8 cellular contexts compared by ENCODE assay signal in genomic region chr16:75074920-75075687, GRCh38. TPM values are rescaled to one million over a fixed set of nuclear protein-coding genes. Genes with fewer than 3 reads are reported as not detected.
DNase-seq lines count a peak whose midpoint lies in the region; ATAC-seq and TF ChIP-seq lines count a peak whose summit lies in the region.

No MANE protein-coding gene starts in this region.

- peak overlapping the region; percentile 34 for H3K4me3 Mint-ChIP-seq in activated naive CD4-positive, alpha-beta T cell treated with anti-CD3 and anti-CD28 coated beads for 36 hours

- DNase-seq in SKM-1 (lab: John Stamatoyannopoulos, UW; ENCODE audit: unreplicated experiment) (peak; percentile 86), pulmonary artery endothelial cell (ENCODE audit: low read depth, low spot score) (peak; percentile 39), DMS 273 (lab: John Stamatoyannopoulos, UW; ENCODE audit: unreplicated experiment) (no peak), HK-2 (ENCODE audit: unreplicated experiment) (no peak), hepatocyte (ENCODE audit: low spot score) (no peak)
- peak; percentile 93 for DNase-seq in activated naive CD4-positive, alpha-beta T cell treated with anti-CD3 and anti-CD28 coated beads for 36 hours

- H3K79me2 ChIP-seq in hepatocyte: peaks cover 93% of the 10 kb centered on the region

- H3K9me3 Mint-ChIP-seq in activated naive CD4-positive, alpha-beta T cell treated with anti-CD3 and anti-CD28 coated beads for 36 hours: no peaks in the 10 kb centered on the region

- ATAC-seq in GM18873 (IDR thresholded peaks at IDR 0.05; ENCODE audit: low FRiP score, unreplicated experiment): peak; percentile 97
- peak; percentile 95 for ATAC-seq in HG03064 (IDR thresholded peaks at IDR 0.05; ENCODE audit: low read depth, unreplicated experiment)

- no peaks in the 10 kb centered on the region for H3K36me3 ChIP-seq in hepatocyte (replicated peaks; ENCODE audit: insufficient read depth, low read depth)

- no peaks in the 10 kb centered on the region for H3K9me3 ChIP-seq in hepatocyte (ENCODE audit: low read depth)

- no peak overlapping the region for H3K4me3 ChIP-seq in hepatocyte

- no peaks in the 10 kb centered on the region for H3K9me2 ChIP-seq in hepatocyte (replicated peaks; ENCODE audit: insufficient read depth)

- H3K27me3 ChIP-seq in hepatocyte: no peaks in the 10 kb centered on the region

- H3K27ac ChIP-seq in hepatocyte: no peak overlapping the region

- no peak overlapping the region for H3K4me2 ChIP-seq in hepatocyte

- H3K4me1 Mint-ChIP-seq in activated naive CD4-positive, alpha-beta T cell treated with anti-CD3 and anti-CD28 coated beads for 36 hours (ENCODE audit: low read depth): peaks cover 40% of the 10 kb centered on the region

- H3K36me3 Mint-ChIP-seq in activated naive CD4-positive, alpha-beta T cell treated with anti-CD3 and anti-CD28 coated beads for 36 hours (ENCODE audit: low read depth): peaks cover 1% of the 10 kb centered on the region

- H2AFZ ChIP-seq in hepatocyte: no peak overlapping the region

- no peaks in the 10 kb centered on the region for H3K27me3 Mint-ChIP-seq in activated naive CD4-positive, alpha-beta T cell treated with anti-CD3 and anti-CD28 coated beads for 36 hours (ENCODE audit: low read depth)

- H3K4me1 ChIP-seq in hepatocyte (ENCODE audit: insufficient read depth): peaks cover 6% of the 10 kb centered on the region

- intact Hi-C loops in activated naive CD4-positive, alpha-beta T cell treated with anti-CD3 and anti-CD28 coated beads for 36 hours (cut with micrococcal nuclease): loop anchor here (1.0 kb wide), 4 partner anchors 23 to 77 kb away; no protein-coding TSS in a partner anchor

- TF ChIP-seq CTCF in hepatocyte (IDR thresholded peaks at IDR 0.05; ENCODE audit: poor library complexity): no peak

- CTCF ChIA-PET in activated naive CD4-positive, alpha-beta T cell treated with anti-CD3 and anti-CD28 coated beads for 36 hours (lab: Charles Lee): interaction anchor here (1.2 to 1.4 kb wide), 3 partner anchors 23 to 36 kb away, joined by 4 to 7 read pairs (median 4); no protein-coding TSS in a partner anchor

- 86% methylated on average over 12 of the region's 12 CpGs for WGBS in hepatocyte (ENCODE audit: low lambda C conversion rate, missing lambda C conversion rate)

- peaks cover 15% of the 10 kb centered on the region for H4K20me1 ChIP-seq in hepatocyte (ENCODE audit: insufficient read depth, poor library complexity, severe bottlenecking)

- H3K27ac Mint-ChIP-seq in activated naive CD4-positive, alpha-beta T cell treated with anti-CD3 and anti-CD28 coated beads for 36 hours: peak overlapping the region; percentile 85

RNA-seq across cellular contexts. Expression of gene LDHD, which starts 41.5 kb away (rescaled TPM):
- under 1 TPM; 0.33 to 0.42 TPM for total RNA-seq in activated naive CD4-positive, alpha-beta T cell treated with anti-CD3 and anti-CD28 coated beads for 36 hours
- total RNA-seq in pulmonary artery endothelial cell (1.1 and 1.6 TPM in 2 replicates), hepatocyte (12.7 and 13.9 TPM in 2 replicates)
- 10.8 and 21.9 TPM in 2 replicates for polyA plus RNA-seq in hepatocyte

Comparison
In these comparisons a context has a peak if more than half of its experiments do, and no peak if none do; other contexts are left out.
1. DNase-seq: peak in SKM-1 (single experiment), activated naive CD4-positive, alpha-beta T cell treated with anti-CD3 and anti-CD28 coated beads for 36 hours (single experiment) and pulmonary artery endothelial cell (single experiment); none in DMS 273 (single experiment), HK-2 (single experiment) and hepatocyte (single experiment).